In genomic region chr20:43752561-43753301, GRCh38 we compare ENCODE assay signal across 8 cellular contexts. TPM values are rescaled to one million over a fixed set of nuclear protein-coding genes. Genes with fewer than 3 reads are reported as not detected.
DNase-seq lines count a peak whose midpoint lies in the region; ATAC-seq and TF ChIP-seq lines count a peak whose summit lies in the region.

No MANE protein-coding gene starts in this region.

- H3K4me3 Mint-ChIP-seq in naive thymus-derived CD4-positive, alpha-beta T cell = peak overlapping the region in 1 of 10 donors; percentile 77

- H3K27ac Mint-ChIP-seq in activated naive CD4-positive, alpha-beta T cell treated with anti-CD3 and anti-CD28 coated beads, Interleukin-2, amount 50 U/mL, for 72 hours = peak overlapping the region; percentile 92 to 99
- H3K27ac Mint-ChIP-seq in naive thymus-derived CD4-positive, alpha-beta T cell = peak overlapping the region in 3 of 9 donors; percentile 48 to 96 (median 65)

- peaks cover 7 to 42% of the 10 kb centered on the region in 2 donors for H3K36me3 Mint-ChIP-seq in activated naive CD4-positive, alpha-beta T cell treated with anti-CD3 and anti-CD28 coated beads, Interleukin-2, amount 50 U/mL, for 72 hours
- H3K36me3 Mint-ChIP-seq in naive thymus-derived CD4-positive, alpha-beta T cell = peaks cover 0 to 12% (median 0%) of the 10 kb centered on the region in 5 donors

- peaks cover 9 to 15% of the 10 kb centered on the region in 2 donors for H3K4me1 ChIP-seq in naive thymus-derived CD4-positive, alpha-beta T cell (ENCODE audit: control insufficient read depth in 2 of 2, insufficient read depth in 2 of 2, low read length in 2 of 2)

- DNase-seq in GM12864 (ENCODE audit: low read depth) (peak; percentile 93), KBM-7 (peak; percentile 80), NCI-H526 treated with DMSO at 0.1 percent for 48 hours (lab: John Stamatoyannopoulos, UW) (no peak), KG1 (lab: John Stamatoyannopoulos, UW) (no peak), NCI-H2171 (lab: John Stamatoyannopoulos, UW) (no peak)
- peak; percentile 40 to 86 for DNase-seq in activated naive CD4-positive, alpha-beta T cell treated with anti-CD3 and anti-CD28 coated beads, Interleukin-2, amount 50 U/mL, for 72 hours (ENCODE audit: low spot score in 2 of 2)
- DNase-seq in naive thymus-derived CD4-positive, alpha-beta T cell = peak in 1 of 9 donors; percentile 55

- TF ChIP-seq CTCF in GM12864 (IDR thresholded peaks at IDR 0.05; ENCODE audit: low read depth, low read length, missing control alignments) = no peak

- in situ Hi-C loops in KBM-7 (cut with MboI; ENCODE audit: low pct_unique_long_range_greater_than_20kb, low sequenced_read_pairs) = no loop called here

- H3K9me3 Mint-ChIP-seq in activated naive CD4-positive, alpha-beta T cell treated with anti-CD3 and anti-CD28 coated beads, Interleukin-2, amount 50 U/mL, for 72 hours = peaks cover 7 to 16% of the 10 kb centered on the region in 2 donors
- H3K9me3 Mint-ChIP-seq in naive thymus-derived CD4-positive, alpha-beta T cell = peaks cover 0 to 12% (median 0%) of the 10 kb centered on the region in 11 donors

- H3K27me3 ChIP-seq in naive thymus-derived CD4-positive, alpha-beta T cell (ENCODE audit: control insufficient read depth in 2 of 2, insufficient read depth in 2 of 2, low read length in 2 of 2) = no peaks in the 10 kb centered on the region

- no peaks in the 10 kb centered on the region for H3K36me3 ChIP-seq in naive thymus-derived CD4-positive, alpha-beta T cell (ENCODE audit: control insufficient read depth in 2 of 3, insufficient read depth in 3 of 3, low read length in 3 of 3)

- peaks cover 0 to 12% (median 0%) of the 10 kb centered on the region in 5 donors for H3K27me3 Mint-ChIP-seq in naive thymus-derived CD4-positive, alpha-beta T cell

- H3K4me3 ChIP-seq in GM12864 (ENCODE audit: low read depth, low read length) = no peak overlapping the region; the same call in 1 of the 2 replicates
- no peak overlapping the region for H3K4me3 ChIP-seq in naive thymus-derived CD4-positive, alpha-beta T cell (ENCODE audit: low read length)

- H3K27ac ChIP-seq in naive thymus-derived CD4-positive, alpha-beta T cell (ENCODE audit: low read depth, low read length) = no peak overlapping the region

- peaks cover 22 to 35% (median 31%) of the 10 kb centered on the region in 7 donors for H3K4me1 Mint-ChIP-seq in naive thymus-derived CD4-positive, alpha-beta T cell

- POLR2A ChIA-PET in naive thymus-derived CD4-positive, alpha-beta T cell (lab: Charles Lee) = no interaction called here

- peak; percentile 56 for ATAC-seq in GM21447 (IDR thresholded peaks at IDR 0.05; ENCODE audit: unreplicated experiment)
- peak in 1 of 2 donors; percentile 33 for ATAC-seq in activated naive CD4-positive, alpha-beta T cell treated with anti-CD3 and anti-CD28 coated beads, Interleukin-2, amount 50 U/mL, for 72 hours
- ATAC-seq in naive thymus-derived CD4-positive, alpha-beta T cell = peak; percentile 76

- CTCF ChIA-PET in naive thymus-derived CD4-positive, alpha-beta T cell (lab: Charles Lee) = no interaction called here

- intact Hi-C loops in naive thymus-derived CD4-positive, alpha-beta T cell (cut with micrococcal nuclease) = loop anchor here (5.0 to 10.0 kb wide), 5 partner anchors 45 to 265 kb away; no protein-coding TSS in a partner anchor

- H3K9me3 ChIP-seq in naive thymus-derived CD4-positive, alpha-beta T cell (ENCODE audit: control insufficient read depth in 2 of 3, low read length in 3 of 3) = no peaks in the 10 kb centered on the region

RNA-seq across cellular contexts. Expression of gene GTSF1L, which starts 25.9 kb away (rescaled TPM):
- total RNA-seq in activated naive CD4-positive, alpha-beta T cell treated with anti-CD3 and anti-CD28 coated beads, Interleukin-2, amount 50 U/mL, for 72 hours = under 1 TPM in 1 of 2 donors, not detected in 1; 0.39 TPM
- total RNA-seq in naive thymus-derived CD4-positive, alpha-beta T cell = 1 to 10 TPM in 2 of 5 experiments, not detected in 3; 1.4 to 1.7 TPM
- polyA plus RNA-seq in naive thymus-derived CD4-positive, alpha-beta T cell = not detected

Comparison
In these comparisons a context has a peak if more than half of its experiments do, and no peak if none do; other contexts are left out.
1. DNase-seq: peak in GM12864 (single experiment), KBM-7 (single experiment) and activated naive CD4-positive, alpha-beta T cell treated with anti-CD3 and anti-CD28 coated beads, Interleukin-2, amount 50 U/mL, for 72 hours (2 of 2); none in NCI-H526 treated with DMSO at 0.1 percent for 48 hours (single experiment), KG1 (single experiment) and NCI-H2171 (single experiment).